7 cellular contexts compared by ENCODE assay signal in genomic region chr1:10400013-10400412, GRCh38. TPM values are rescaled to one million over a fixed set of nuclear protein-coding genes. Genes with fewer than 3 reads are reported as not detected.
DNase-seq lines count a peak whose midpoint lies in the region; ATAC-seq and TF ChIP-seq lines count a peak whose summit lies in the region.

No MANE protein-coding gene starts in this region.

- H3K36me3 ChIP-seq in iPS-18a (ENCODE audit: control insufficient read depth, low read depth, low read length): peaks cover 35% of the 10 kb centered on the region

- H3K4me3 ChIP-seq in iPS-18a (ENCODE audit: low read length): peak overlapping the region; percentile 77

- no peak for ATAC-seq in stimulated activated memory B cell treated with anti-CD40 and anti-IgM and Interleukin-4, amounts not matched to agents 10 μg/mL and 1 μg/mL and 100 μg/mL, for 72 hours
- ATAC-seq in HG02981 (IDR thresholded peaks at IDR 0.05; ENCODE audit: unreplicated experiment): no peak

- H3K27ac ChIP-seq in iPS-18a (ENCODE audit: low read length): no peak overlapping the region

- H3K4me1 Mint-ChIP-seq in HFFc6 (ENCODE audit: low read depth): peaks cover 49% of the 10 kb centered on the region
- peaks cover 25% of the 10 kb centered on the region for H3K4me1 Mint-ChIP-seq in activated T-helper 1 cell treated with anti-CD3 and anti-CD28 coated beads, Interleukin-12 subunit alpha, Interleukin-12 subunit beta, Interleukin-2, Interleukin-4 antibody, amounts not matched to agents 30 ng/mL and 10 ng/mL and 1 ng/mL, durations not matched to agents 14 hours and 24 hours and 36 hours (ENCODE audit: low read depth)
- H3K4me1 Mint-ChIP-seq in stimulated activated memory B cell treated with anti-CD40 and anti-IgM and Interleukin-4, amounts not matched to agents 10 μg/mL and 1 μg/mL and 100 μg/mL, for 72 hours: peaks cover 25% of the 10 kb centered on the region

- TF ChIP-seq CTCF in HFFc6 (IDR thresholded peaks at IDR 0.05): no peak

- peak overlapping the region; percentile 85 for H3K27ac Mint-ChIP-seq in HFFc6
- H3K27ac Mint-ChIP-seq in activated T-helper 1 cell treated with anti-CD3 and anti-CD28 coated beads, Interleukin-12 subunit alpha, Interleukin-12 subunit beta, Interleukin-2, Interleukin-4 antibody, amounts not matched to agents 30 ng/mL and 10 ng/mL and 1 ng/mL, durations not matched to agents 14 hours and 24 hours and 36 hours: peak overlapping the region; percentile 77
- peak overlapping the region; percentile 88 for H3K27ac Mint-ChIP-seq in stimulated activated memory B cell treated with anti-CD40 and anti-IgM and Interleukin-4, amounts not matched to agents 10 μg/mL and 1 μg/mL and 100 μg/mL, for 72 hours

- H3K36me3 Mint-ChIP-seq in HFFc6 (ENCODE audit: low read depth): peaks cover 31% of the 10 kb centered on the region
- peaks cover 27% of the 10 kb centered on the region for H3K36me3 Mint-ChIP-seq in activated T-helper 1 cell treated with anti-CD3 and anti-CD28 coated beads, Interleukin-12 subunit alpha, Interleukin-12 subunit beta, Interleukin-2, Interleukin-4 antibody, amounts not matched to agents 30 ng/mL and 10 ng/mL and 1 ng/mL, durations not matched to agents 14 hours and 24 hours and 36 hours (ENCODE audit: low read depth)
- H3K36me3 Mint-ChIP-seq in stimulated activated memory B cell treated with anti-CD40 and anti-IgM and Interleukin-4, amounts not matched to agents 10 μg/mL and 1 μg/mL and 100 μg/mL, for 72 hours: peaks cover 18% of the 10 kb centered on the region

- H3K27me3 Mint-ChIP-seq in HFFc6 (ENCODE audit: insufficient read depth): peaks cover 8% of the 10 kb centered on the region
- H3K27me3 Mint-ChIP-seq in activated T-helper 1 cell treated with anti-CD3 and anti-CD28 coated beads, Interleukin-12 subunit alpha, Interleukin-12 subunit beta, Interleukin-2, Interleukin-4 antibody, amounts not matched to agents 30 ng/mL and 10 ng/mL and 1 ng/mL, durations not matched to agents 14 hours and 24 hours and 36 hours (ENCODE audit: insufficient read depth): no peaks in the 10 kb centered on the region
- H3K27me3 Mint-ChIP-seq in stimulated activated memory B cell treated with anti-CD40 and anti-IgM and Interleukin-4, amounts not matched to agents 10 μg/mL and 1 μg/mL and 100 μg/mL, for 72 hours: no peaks in the 10 kb centered on the region

- H3K9me3 ChIP-seq in iPS-18a (ENCODE audit: control insufficient read depth, low read depth, low read length): no peaks in the 10 kb centered on the region

- intact Hi-C loops in activated T-helper 1 cell treated with anti-CD3 and anti-CD28 coated beads, Interleukin-12 subunit alpha, Interleukin-12 subunit beta, Interleukin-2, Interleukin-4 antibody, amounts not matched to agents 30 ng/mL and 10 ng/mL and 1 ng/mL, durations not matched to agents 14 hours and 24 hours and 36 hours (cut with micrococcal nuclease): no loop called here

- H3K9ac ChIP-seq in iPS-18a (ENCODE audit: low read length): peak overlapping the region; percentile 88

- H3K4me1 ChIP-seq in iPS-18a (ENCODE audit: control insufficient read depth, low read depth, low read length): peaks cover 7% of the 10 kb centered on the region

- H3K9me3 Mint-ChIP-seq in HFFc6: no peaks in the 10 kb centered on the region
- no peaks in the 10 kb centered on the region for H3K9me3 Mint-ChIP-seq in activated T-helper 1 cell treated with anti-CD3 and anti-CD28 coated beads, Interleukin-12 subunit alpha, Interleukin-12 subunit beta, Interleukin-2, Interleukin-4 antibody, amounts not matched to agents 30 ng/mL and 10 ng/mL and 1 ng/mL, durations not matched to agents 14 hours and 24 hours and 36 hours
- H3K9me3 Mint-ChIP-seq in stimulated activated memory B cell treated with anti-CD40 and anti-IgM and Interleukin-4, amounts not matched to agents 10 μg/mL and 1 μg/mL and 100 μg/mL, for 72 hours: no peaks in the 10 kb centered on the region

- H3K27me3 ChIP-seq in iPS-18a (ENCODE audit: control insufficient read depth, insufficient read depth, low read length): no peaks in the 10 kb centered on the region

- DNase-seq in HFFc6 (no peak), NCI-H774 (lab: John Stamatoyannopoulos, UW) (no peak), OCI-M1 (lab: John Stamatoyannopoulos, UW) (no peak)
- DNase-seq in activated T-helper 1 cell treated with anti-CD3 and anti-CD28 coated beads, Interleukin-12 subunit alpha, Interleukin-12 subunit beta, Interleukin-2, Interleukin-4 antibody, amounts not matched to agents 30 ng/mL and 10 ng/mL and 1 ng/mL, durations not matched to agents 14 hours and 24 hours and 36 hours (ENCODE audit: low spot score): no peak

- peak overlapping the region; percentile 94 for H3K4me3 Mint-ChIP-seq in HFFc6
- H3K4me3 Mint-ChIP-seq in activated T-helper 1 cell treated with anti-CD3 and anti-CD28 coated beads, Interleukin-12 subunit alpha, Interleukin-12 subunit beta, Interleukin-2, Interleukin-4 antibody, amounts not matched to agents 30 ng/mL and 10 ng/mL and 1 ng/mL, durations not matched to agents 14 hours and 24 hours and 36 hours: peak overlapping the region; percentile 92
- H3K4me3 Mint-ChIP-seq in stimulated activated memory B cell treated with anti-CD40 and anti-IgM and Interleukin-4, amounts not matched to agents 10 μg/mL and 1 μg/mL and 100 μg/mL, for 72 hours: peak overlapping the region; percentile 94

RNA-seq across cellular contexts. Expression of gene PGD, which starts 1.1 kb away (rescaled TPM):
- 100 to 1,000 TPM; 131 to 235 (median 220) TPM for total RNA-seq in HFFc6 (2021; fragmentation: NEBNext Ultra II Directional; extraction: Animal tissue kit (Norgen Biotek cat#: 25700))
- 131 and 142 TPM in 2 replicates for total RNA-seq in activated T-helper 1 cell treated with anti-CD3 and anti-CD28 coated beads, Interleukin-12 subunit alpha, Interleukin-12 subunit beta, Interleukin-2, Interleukin-4 antibody, amounts not matched to agents 30 ng/mL and 10 ng/mL and 1 ng/mL, durations not matched to agents 14 hours and 24 hours and 36 hours

RNA-seq across cellular contexts. Expression of gene CENPS, which starts 30.2 kb away (rescaled TPM):
- 10 to 100 TPM; 24.3 to 31.0 (median 27.3) TPM for total RNA-seq in HFFc6 (2021; fragmentation: NEBNext Ultra II Directional; extraction: Animal tissue kit (Norgen Biotek cat#: 25700))
- 22.1 and 23.4 TPM in 2 replicates for total RNA-seq in activated T-helper 1 cell treated with anti-CD3 and anti-CD28 coated beads, Interleukin-12 subunit alpha, Interleukin-12 subunit beta, Interleukin-2, Interleukin-4 antibody, amounts not matched to agents 30 ng/mL and 10 ng/mL and 1 ng/mL, durations not matched to agents 14 hours and 24 hours and 36 hours

RNA-seq across cellular contexts. Expression of gene CORT, which starts 49.8 kb away (rescaled TPM):
- total RNA-seq in HFFc6 (2021; fragmentation: NEBNext Ultra II Directional; extraction: Animal tissue kit (Norgen Biotek cat#: 25700)): under 1 TPM in 2 of 6 experiments, not detected in 4; 0.43 TPM
- total RNA-seq in activated T-helper 1 cell treated with anti-CD3 and anti-CD28 coated beads, Interleukin-12 subunit alpha, Interleukin-12 subunit beta, Interleukin-2, Interleukin-4 antibody, amounts not matched to agents 30 ng/mL and 10 ng/mL and 1 ng/mL, durations not matched to agents 14 hours and 24 hours and 36 hours: 0.36 and 0.37 TPM in 2 replicates
